ENCODE assay signal across 1 cellular context in the genomic region with DNA sequence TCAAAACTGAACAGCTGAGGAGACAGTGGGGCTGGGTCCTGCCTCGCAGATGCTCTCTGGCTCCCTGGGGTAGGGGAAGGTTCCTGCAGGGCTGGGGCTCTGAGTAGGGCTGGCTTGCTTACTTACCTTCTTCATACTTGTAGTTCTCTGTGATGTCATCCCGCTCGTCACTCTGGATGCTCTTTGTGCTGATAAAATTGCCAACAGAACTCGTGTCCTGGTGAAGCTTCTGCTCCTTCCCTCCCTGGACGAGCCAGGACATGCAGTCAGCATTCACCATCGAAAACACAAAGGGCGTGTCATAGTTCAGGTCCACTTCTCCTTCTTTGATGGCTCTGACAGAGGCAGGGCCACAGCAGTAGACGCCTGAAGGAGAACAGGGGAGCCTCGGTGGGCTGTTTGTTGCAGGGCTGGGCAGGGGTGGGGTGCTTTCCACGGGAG.
TF ChIP-seq lines count a peak whose summit lies in the region.

No MANE protein-coding gene starts in this region.

TF ChIP-seq in K562, 482 proteins besides CTCF, POLR2A, EP300 and RAD21:
- TF ChIP-seq ZNF282 (CRISPR knock-in tag; IDR thresholded peaks at IDR 0.05) = no peak
- no peak for TF ChIP-seq PML (IDR thresholded peaks at IDR 0.05; ENCODE audit: low read length)
- TF ChIP-seq HDAC3 (IDR thresholded peaks at IDR 0.05; ENCODE audit: borderline replicate concordance, partially characterized antibody) = no peak
- peak; percentile 44; the same call in 1 of the 2 replicates for TF ChIP-seq SPI1 (IDR thresholded peaks at IDR 0.05; ENCODE audit: borderline replicate concordance, low read depth, low read length)
TF ChIP-seq in K562: peak in this region for 1.
